ENCODE assay signal across 9 cellular contexts in the genomic region with DNA sequence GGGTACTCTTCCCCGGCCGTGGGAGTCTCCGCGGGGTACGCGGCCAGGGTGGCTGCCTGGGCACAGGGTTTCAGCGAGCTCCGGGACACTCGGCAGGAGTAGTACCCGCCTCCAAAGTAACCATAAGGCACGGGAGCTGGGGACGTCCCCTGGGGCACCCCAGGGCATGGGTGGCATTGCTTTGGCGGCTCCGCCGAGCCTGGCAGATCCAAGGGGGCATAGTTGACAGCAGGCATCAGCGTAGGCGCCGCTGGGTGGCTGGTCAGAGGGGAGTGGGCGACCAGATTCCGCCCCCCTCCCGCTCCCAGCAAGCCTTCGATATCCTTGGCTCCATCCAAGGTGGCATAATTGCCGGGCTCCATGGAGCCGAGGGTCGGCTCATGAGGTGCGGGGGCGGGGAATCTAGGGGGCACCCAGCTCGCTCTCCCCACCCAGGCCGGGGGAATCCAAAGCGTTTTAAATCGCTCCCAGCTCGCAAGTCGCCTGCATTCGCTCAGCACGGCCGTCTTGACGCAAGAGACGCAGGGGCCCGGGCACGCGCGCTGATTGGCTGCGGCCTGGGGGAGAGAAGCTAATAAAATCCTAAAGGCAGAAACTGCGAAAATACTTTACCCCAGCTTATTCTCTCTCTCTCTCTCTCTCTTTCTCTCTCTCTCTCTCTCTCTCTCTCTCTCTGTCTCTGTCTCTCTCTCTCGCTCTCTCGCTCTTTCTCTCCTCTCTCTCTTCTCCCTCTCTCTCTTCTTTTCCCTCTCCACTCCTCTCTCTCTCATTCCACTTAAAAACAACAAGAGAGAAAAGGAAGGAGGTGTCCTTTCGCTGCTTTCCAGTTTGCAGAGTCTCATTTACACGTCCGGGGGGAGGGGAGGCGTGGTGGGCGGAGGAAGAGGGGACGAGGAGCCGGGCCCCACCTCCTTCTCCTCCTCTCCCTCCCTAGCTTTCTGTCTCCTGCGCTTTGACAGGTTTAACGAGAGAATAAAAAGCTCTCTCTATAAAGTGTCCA. TPM values are rescaled to one million over a fixed set of nuclear protein-coding genes. Genes with fewer than 3 reads are reported as not detected.
DNase-seq lines count a peak whose midpoint lies in the region; ATAC-seq and TF ChIP-seq lines count a peak whose summit lies in the region.
"Had no signal": no experiment of that assay in that cellular context is flagged by ENCODE, and none has a peak within 500 bp of the region (broad histone marks: within the 10 kb centered on the region; RNA-seq: fewer than 3 reads in every experiment).

A gene (minus strand): TSS at position 519 of the 1,000 bp plus-strand sequence. CDS start 157 bp downstream, at position 362.

- peaks cover 10 to 39% of the 10 kb centered on the region in 2 donors for H3K4me1 ChIP-seq in thyroid gland
- peaks cover 0 to 43% (median 20%) of the 10 kb centered on the region in 4 donors for H3K4me1 ChIP-seq in tibial nerve

- H3K4me3 ChIP-seq in MG63 (peak within 1 kb of the TSS; percentile 58), thyroid gland (replicated peaks in 1 of 3) (no peak within 1 kb of the TSS), tibial nerve (peak within 1 kb of the TSS in 1 of 4 donors; percentile 16)

- H3K27ac Mint-ChIP-seq in activated B cell treated with CpG ODN at 0.5 μM for 24 hours = no peak within 1 kb of the TSS

- H3K27me3 ChIP-seq in MG63 (no peaks in the 10 kb centered on the region), thyroid gland (peaks cover 78% of the 10 kb centered on the region), tibial nerve (peaks cover 0 to 100% of the 10 kb centered on the region in 2 donors)

- H3K27ac ChIP-seq in thyroid gland (no peak within 1 kb of the TSS), tibial nerve (no peak within 1 kb of the TSS)
- H3K27ac ChIP-seq: HL-60 had no signal

- no peaks in the 10 kb centered on the region for H3K9me3 Mint-ChIP-seq in activated B cell treated with CpG ODN at 0.5 μM for 24 hours

- peaks cover 41% of the 10 kb centered on the region for H3K4me1 Mint-ChIP-seq in activated B cell treated with CpG ODN at 0.5 μM for 24 hours

- CTCF ChIA-PET in activated B cell treated with CpG ODN at 0.5 μM for 24 hours (lab: Charles Lee) = no interaction called here

- DNase-seq in COLO668 (lab: John Stamatoyannopoulos, UW; ENCODE audit: unreplicated experiment) = peak; percentile 5
- peak; percentile 95 for DNase-seq in MG63
- DNase-seq in activated B cell treated with CpG ODN at 0.5 μM for 24 hours = no peak
- DNase-seq in left cardiac atrium = peak; percentile 52
- DNase-seq in stimulated activated CD4-positive, alpha-beta T cell treated with anti-CD3 and anti-CD28 coated beads, Interleukin-4, amount 100 ng/mL, for 48 hours (ENCODE audit: low read depth in 2 of 2) = peak; percentile 30 to 46
- DNase-seq in thyroid gland = no peak
- no peak for DNase-seq in GM20000 (ENCODE audit: low spot score)
- no peak for DNase-seq in tibial nerve (ENCODE audit: low spot score in 2 of 2)

- 2 to 4% methylated on average over 30 to 34 of the region's 55 CpGs for WGBS in thyroid gland, 2 donors
- 2 to 6% methylated on average over 46 to 52 of the region's 55 CpGs for WGBS in tibial nerve, 2 donors

- H3K36me3 ChIP-seq in MG63 (no peaks in the 10 kb centered on the region), thyroid gland (no peaks in the 10 kb centered on the region), tibial nerve (no peaks in the 10 kb centered on the region)

- peak within 1 kb of the TSS; percentile 8 for H3K4me3 Mint-ChIP-seq in activated B cell treated with CpG ODN at 0.5 μM for 24 hours

- POLR2A ChIA-PET in activated B cell treated with CpG ODN at 0.5 μM for 24 hours (lab: Charles Lee) = interaction anchor here (0.7 kb wide), 1 partner anchor 98 kb away, joined by 4 read pairs; no protein-coding TSS in a partner anchor

- TF ChIP-seq CTCF in activated B cell treated with CpG ODN at 0.5 μM for 24 hours (IDR thresholded peaks at IDR 0.05) = no peak
- TF ChIP-seq CTCF in thyroid gland (IDR thresholded peaks at IDR 0.05) = no peak
- TF ChIP-seq CTCF in GM20000 (IDR thresholded peaks at IDR 0.05; ENCODE audit: extremely low read depth, missing control alignments) = no peak
- TF ChIP-seq CTCF in tibial nerve (IDR thresholded peaks at IDR 0.05) = no peak

- H3K36me3 Mint-ChIP-seq in activated B cell treated with CpG ODN at 0.5 μM for 24 hours (ENCODE audit: low read depth) = no peaks in the 10 kb centered on the region

- intact Hi-C loops in activated B cell treated with CpG ODN at 0.5 μM for 24 hours (cut with micrococcal nuclease) (no loop called here), left cardiac atrium (cut with DNase I) (loop anchor here (5.0 to 10.0 kb wide), 2 partner anchors 146 to 154 kb away; no protein-coding TSS in a partner anchor), thyroid gland (cut with DNase I) (loop anchor here (5.0 to 10.0 kb wide), 2 partner anchors 64 to 156 kb away; no protein-coding TSS in a partner anchor)

- H3K9me3 ChIP-seq in MG63 (no peaks in the 10 kb centered on the region), thyroid gland (no peaks in the 10 kb centered on the region), tibial nerve (no peaks in the 10 kb centered on the region)

- ATAC-seq in activated B cell treated with CpG ODN at 0.5 μM for 24 hours (ENCODE audit: low read depth) (no peak), left cardiac atrium (no peak)

- H3K27me3 Mint-ChIP-seq in activated B cell treated with CpG ODN at 0.5 μM for 24 hours = peaks cover 82% of the 10 kb centered on the region

- TF ChIP-seq POLR2A in thyroid gland (IDR thresholded peaks at IDR 0.05) = no peak
- no peak for TF ChIP-seq POLR2A in tibial nerve (IDR thresholded peaks at IDR 0.05)

- no peak for TF ChIP-seq EP300 in tibial nerve (IDR thresholded peaks at IDR 0.05)

RNA-seq across cellular contexts. Expression of the gene that starts here (rescaled TPM):
- total RNA-seq in MG63 (2014; rRNA removed; shearing (Covaris generic); ENCODE audit: low replicate concordance) = 6.1 and 10.2 TPM in 2 replicates
- total RNA-seq in activated B cell treated with CpG ODN at 0.5 μM for 24 hours = not detected in 2 replicates
- total RNA-seq in left cardiac atrium = not detected
- under 1 TPM in 1 of 4 donors, not detected in 3; 0.27 TPM for total RNA-seq in thyroid gland
- total RNA-seq in tibial nerve = not detected

Comparison
In these comparisons a context has a peak if more than half of its experiments do, and no peak if none do; other contexts are left out.
1. Peak in DNase-seq in left cardiac atrium; RNA of the gene not detected or under 1 TPM.
2. DNase-seq: peak in COLO668 (single experiment), MG63 (single experiment) and stimulated activated CD4-positive, alpha-beta T cell treated with anti-CD3 and anti-CD28 coated beads, Interleukin-4, amount 100 ng/mL, for 48 hours (2 of 2); none in activated B cell treated with CpG ODN at 0.5 μM for 24 hours (single experiment), thyroid gland (0 of 2), GM20000 (single experiment) and tibial nerve (0 of 2).